Comparison of ENCODE assay signal across 10 cellular contexts in genomic region chr6:498795-499231, GRCh38.
DNase-seq lines count a peak whose midpoint lies in the region; ATAC-seq and FAIRE-seq lines count a peak whose summit lies in the region.
"Had no signal": no experiment of that assay in that cellular context is flagged by ENCODE, and none has a peak within 500 bp of the region (broad histone marks: within the 10 kb centered on the region; RNA-seq: fewer than 3 reads in every experiment).

No MANE protein-coding gene starts in this region.

- peak; percentile 53 to 55 for ATAC-seq in CD4-positive, CD25-positive, alpha-beta regulatory T cell (ENCODE audit: low read depth in 2 of 2)
- peak; percentile 68 for ATAC-seq in GM21390 (IDR thresholded peaks at IDR 0.05; ENCODE audit: unreplicated experiment)
- no peak for ATAC-seq in left colon
- ATAC-seq in HG02571 (IDR thresholded peaks at IDR 0.05; ENCODE audit: unreplicated experiment): no peak
- ATAC-seq: lower lobe of right lung had no signal

- H3K9me3 ChIP-seq in CD4-positive, CD25-positive, alpha-beta regulatory T cell (ENCODE audit: control insufficient read depth in 2 of 2, low read length in 2 of 2): no peaks in the 10 kb centered on the region
- H3K9me3 ChIP-seq: lower lobe of right lung had no signal

- no peak for FAIRE-seq in urothelium cell line (lab: Jason Lieb, UNC)

- H3K36me3 Mint-ChIP-seq in CD4-positive, CD25-positive, alpha-beta regulatory T cell: peaks cover 17% of the 10 kb centered on the region
- H3K36me3 Mint-ChIP-seq in activated naive CD8-positive, alpha-beta T cell treated with anti-CD3 and anti-CD28 coated beads for 36 hours: peaks cover 57% of the 10 kb centered on the region

- no peaks in the 10 kb centered on the region for H3K27me3 Mint-ChIP-seq in CD4-positive, CD25-positive, alpha-beta regulatory T cell
- no peaks in the 10 kb centered on the region for H3K27me3 Mint-ChIP-seq in activated naive CD8-positive, alpha-beta T cell treated with anti-CD3 and anti-CD28 coated beads for 36 hours

- no peaks in the 10 kb centered on the region for H3K27me3 ChIP-seq in CD4-positive, CD25-positive, alpha-beta regulatory T cell (ENCODE audit: control insufficient read depth, insufficient read depth, low read length)

- H3K36me3 ChIP-seq in CD4-positive, CD25-positive, alpha-beta regulatory T cell (ENCODE audit: control insufficient read depth, insufficient read depth, low read length): peaks cover 10% of the 10 kb centered on the region

- H3K27ac Mint-ChIP-seq in CD4-positive, CD25-positive, alpha-beta regulatory T cell: peak overlapping the region; percentile 72 to 84 (median 83)
- peak overlapping the region; percentile 99 for H3K27ac Mint-ChIP-seq in activated naive CD8-positive, alpha-beta T cell treated with anti-CD3 and anti-CD28 coated beads for 36 hours

- peaks cover 43 to 73% (median 61%) of the 10 kb centered on the region in 4 donors for H3K4me1 Mint-ChIP-seq in CD4-positive, CD25-positive, alpha-beta regulatory T cell
- H3K4me1 Mint-ChIP-seq in activated naive CD8-positive, alpha-beta T cell treated with anti-CD3 and anti-CD28 coated beads for 36 hours: peaks cover 81% of the 10 kb centered on the region

- H3K4me1 ChIP-seq in CD4-positive, CD25-positive, alpha-beta regulatory T cell (ENCODE audit: control insufficient read depth, insufficient read depth, low read length, poor library complexity, severe bottlenecking): peaks cover 55% of the 10 kb centered on the region

- H3K4me3 ChIP-seq in CD4-positive, CD25-positive, alpha-beta regulatory T cell (ENCODE audit: low read depth, low read length): peak overlapping the region; percentile 75
- H3K4me3 ChIP-seq in Jurkat, Clone E6-1 (ENCODE audit: low read length): no peak overlapping the region
- H3K4me3 ChIP-seq: lower lobe of right lung had no signal

- intact Hi-C loops in left colon (cut with DNase I, micrococcal nuclease): no loop called here

- peak in 1 of 3 donors; percentile 81 for DNase-seq in CD4-positive, CD25-positive, alpha-beta regulatory T cell
- peak; percentile 50 for DNase-seq in Jurkat, Clone E6-1 (ENCODE audit: low read depth, low spot score)
- peak; percentile 69 for DNase-seq in activated naive CD8-positive, alpha-beta T cell treated with anti-CD3 and anti-CD28 coated beads for 36 hours
- DNase-seq in urothelium cell line (ENCODE audit: low spot score) (no peak), left colon (no peak), NCI-H1417 (lab: John Stamatoyannopoulos, UW) (no peak)
- DNase-seq: lower lobe of right lung had no signal

- H3K4me3 Mint-ChIP-seq in CD4-positive, CD25-positive, alpha-beta regulatory T cell: peak overlapping the region; percentile 63 to 72 (median 66)
- H3K4me3 Mint-ChIP-seq in activated naive CD8-positive, alpha-beta T cell treated with anti-CD3 and anti-CD28 coated beads for 36 hours: peak overlapping the region; percentile 83

- peak overlapping the region; percentile 41 for H3K27ac ChIP-seq in CD4-positive, CD25-positive, alpha-beta regulatory T cell (ENCODE audit: insufficient read depth, low read length, poor library complexity, severe bottlenecking)
- H3K27ac ChIP-seq: C4-2B, lower lobe of right lung had no signal

- no peaks in the 10 kb centered on the region for H3K9me3 Mint-ChIP-seq in CD4-positive, CD25-positive, alpha-beta regulatory T cell
- H3K9me3 Mint-ChIP-seq in activated naive CD8-positive, alpha-beta T cell treated with anti-CD3 and anti-CD28 coated beads for 36 hours: peaks cover 7% of the 10 kb centered on the region

Comparison
In these comparisons a context has a peak if more than half of its experiments do, and no peak if none do; other contexts are left out.
1. ATAC-seq: peak in CD4-positive, CD25-positive, alpha-beta regulatory T cell (2 of 2) and GM21390 (single experiment); none in left colon (single experiment) and HG02571 (single experiment).
2. DNase-seq: peak in Jurkat, Clone E6-1 (single experiment) and activated naive CD8-positive, alpha-beta T cell treated with anti-CD3 and anti-CD28 coated beads for 36 hours (single experiment); none in urothelium cell line (single experiment), left colon (0 of 2) and NCI-H1417 (0 of 3).